27 cellular contexts compared by ENCODE assay signal in the genomic region with DNA sequence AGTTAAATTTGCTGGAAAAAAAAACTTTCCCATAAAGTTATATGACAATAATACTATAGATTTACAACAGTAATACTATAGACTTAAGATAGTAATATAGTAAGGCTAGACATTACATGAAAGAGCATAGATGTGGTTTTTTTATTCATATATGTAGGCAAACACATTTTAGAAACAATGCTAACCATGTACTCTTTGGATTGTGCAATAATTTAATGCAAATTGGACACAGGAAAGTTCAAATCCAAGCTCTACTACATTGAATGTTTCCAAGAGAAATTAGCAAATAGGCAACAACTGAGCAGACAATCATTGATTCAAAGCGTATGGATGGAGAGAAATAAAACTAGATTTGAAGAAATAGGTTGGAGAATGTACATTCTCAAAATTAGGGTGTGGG.
"Had no signal": no experiment of that assay in that cellular context is flagged by ENCODE, and none has a peak within 500 bp of the region (broad histone marks: within the 10 kb centered on the region; RNA-seq: fewer than 3 reads in every experiment).

No MANE protein-coding gene starts in this region.

- DNase-seq: colonic mucosa; cortex of kidney; dermis blood vessel endothelial cell; dorsolateral prefrontal cortex; effector CD4-positive, alpha-beta T cell; effector CD8-positive, alpha-beta T cell; effector memory CD4-positive, alpha-beta T cell; effector memory CD8-positive, alpha-beta T cell; endodermal cell; erythroblast; esophagus squamous epithelium; foreskin keratinocyte; foreskin melanocyte; gastrocnemius medialis; glutamatergic neuron; head of caudate nucleus; heart left ventricle; heart right ventricle had no signal

- H3K36me3 ChIP-seq: colonic mucosa, esophagus muscularis mucosa, esophagus squamous epithelium, gastrocnemius medialis, gastroesophageal sphincter, heart left ventricle, heart right ventricle had no signal

- FAIRE-seq: colon, endometrium, endothelial cell of umbilical vein, frontal cortex had no signal

- H3K4me1 ChIP-seq: colonic mucosa, esophagus muscularis mucosa, esophagus squamous epithelium, foreskin keratinocyte, gastrocnemius medialis, gastroesophageal sphincter, heart left ventricle, heart right ventricle had no signal

- H3K9me3 ChIP-seq: colonic mucosa, esophagus muscularis mucosa, esophagus squamous epithelium, gastrocnemius medialis, gastroesophageal sphincter, heart left ventricle, heart right ventricle had no signal

- H3K27me3 ChIP-seq: colonic mucosa, esophagus squamous epithelium, foreskin keratinocyte, gastrocnemius medialis, heart left ventricle had no signal

- ATAC-seq: effector memory CD8-positive, alpha-beta T cell; esophagus mucosa; foreskin keratinocyte; gastrocnemius medialis; gastroesophageal sphincter; heart left ventricle; heart right ventricle had no signal

- H3K27ac ChIP-seq: colonic mucosa, coronary artery, dorsolateral prefrontal cortex, epithelial cell of prostate, esophagus muscularis mucosa, esophagus squamous epithelium, foreskin keratinocyte, gastrocnemius medialis, gastroesophageal sphincter, heart left ventricle, heart right ventricle had no signal

- H3K4me3 ChIP-seq: colonic mucosa, coronary artery, dorsolateral prefrontal cortex, esophagus muscularis mucosa, esophagus squamous epithelium, gastrocnemius medialis, gastroesophageal sphincter, heart left ventricle, heart right ventricle had no signal
